12 cellular contexts compared by ENCODE assay signal in genomic region chr15:49270541-49271421, GRCh38.
DNase-seq lines count a peak whose midpoint lies in the region; ATAC-seq and TF ChIP-seq lines count a peak whose summit lies in the region.
"Had no signal": no experiment of that assay in that cellular context is flagged by ENCODE, and none has a peak within 500 bp of the region (broad histone marks: within the 10 kb centered on the region; RNA-seq: fewer than 3 reads in every experiment).

No MANE protein-coding gene starts in this region.

- no peak overlapping the region for H3K4me2 ChIP-seq in mesenchymal stem cell (ENCODE audit: low read length, poor library complexity, severe bottlenecking)
- H3K4me2 ChIP-seq: BLaER1 had no signal

- peaks cover 4% of the 10 kb centered on the region for H3K9me3 ChIP-seq in mesenchymal stem cell (ENCODE audit: control insufficient read depth, low read length)
- H3K9me3 ChIP-seq: BLaER1, sigmoid colon had no signal

- H3K4me3 ChIP-seq in coronary artery (peak overlapping the region; percentile 4), mesenchymal stem cell (ENCODE audit: insufficient read depth in 1 of 2, low read depth in 1 of 2, low read length in 2 of 2) (peak overlapping the region in 1 of 2 experiments; percentile 57)
- H3K4me3 ChIP-seq: BLaER1, sigmoid colon had no signal

- no peak overlapping the region for H2AFZ ChIP-seq in mesenchymal stem cell (ENCODE audit: low read depth, low read length)

- H2BK120ac ChIP-seq in mesenchymal stem cell (ENCODE audit: low read depth, low read length): no peak overlapping the region

- no peak overlapping the region for H2BK15ac ChIP-seq in mesenchymal stem cell (ENCODE audit: low read depth, poor library complexity, severe bottlenecking)

- no peak overlapping the region for H2AK5ac ChIP-seq in mesenchymal stem cell (ENCODE audit: low read length, severe bottlenecking)

- no peak for ATAC-seq in HG02588 (IDR thresholded peaks at IDR 0.05; ENCODE audit: unreplicated experiment)

- H3K27ac ChIP-seq in coronary artery (peak overlapping the region; percentile 59 to 61), mesenchymal stem cell (ENCODE audit: low read length, poor library complexity, severe bottlenecking) (no peak overlapping the region)
- H3K27ac ChIP-seq: BLaER1 had no signal

- no peak overlapping the region for H4K8ac ChIP-seq in mesenchymal stem cell (ENCODE audit: low read length)

- peaks cover 12% of the 10 kb centered on the region for H3K79me1 ChIP-seq in mesenchymal stem cell (replicated peaks; ENCODE audit: low read length, poor library complexity, severe bottlenecking)

- peak overlapping the region; percentile 56 for H3K9ac ChIP-seq in mesenchymal stem cell (ENCODE audit: low read length)
- H3K9ac ChIP-seq: BLaER1 had no signal

- H4K91ac ChIP-seq in mesenchymal stem cell (ENCODE audit: low read length): no peak overlapping the region

- whole genome bisulfite sequencing in mesenchymal stem cell: 91% methylated on average over 2 of the region's 8 CpGs

- no peak overlapping the region for H3K4ac ChIP-seq in mesenchymal stem cell (ENCODE audit: low read depth in 1 of 2, low read length in 2 of 2)

- DNase-seq in AG08396 (ENCODE audit: low spot score) (peak; percentile 28), LHCN-M2 (ENCODE audit: low read depth) (peak; percentile 69), coronary artery (ENCODE audit: low spot score) (peak; percentile 75), mesenchymal stem cell (no peak), NCI-H1417 (lab: John Stamatoyannopoulos, UW) (no peak), medulla oblongata (ENCODE audit: extremely low spot score) (no peak), KBM-7 (no peak)
- DNase-seq: activated CD4-positive, alpha-beta T cell treated with anti-CD3 and anti-CD28 coated beads, Interleukin-2, amount 10 ng/mL, durations not matched to agents 24 days and 14 days; NCI-H82; sigmoid colon had no signal

- no peak overlapping the region for H2BK12ac ChIP-seq in mesenchymal stem cell (ENCODE audit: low read length in 2 of 2)

- H3K23ac ChIP-seq in mesenchymal stem cell (ENCODE audit: low read length in 2 of 2): no peak overlapping the region

- H3K27me3 ChIP-seq in mesenchymal stem cell (ENCODE audit: control insufficient read depth in 1 of 2, insufficient read depth in 1 of 2, low read length in 2 of 2): no peaks in the 10 kb centered on the region
- H3K27me3 ChIP-seq: BLaER1, sigmoid colon had no signal

- H3K36me3 ChIP-seq in mesenchymal stem cell (ENCODE audit: control insufficient read depth in 1 of 2, insufficient read depth in 2 of 2, low read depth in 1 of 2, low read length in 2 of 2): peaks cover 0 to 31% of the 10 kb centered on the region in 2 experiments
- H3K36me3 ChIP-seq: sigmoid colon had no signal

- no peak overlapping the region for H3K18ac ChIP-seq in mesenchymal stem cell (ENCODE audit: low read depth in 1 of 2, low read length in 2 of 2)

- TF ChIP-seq CTCF in coronary artery (IDR thresholded peaks at IDR 0.05): no peak

- in situ Hi-C loops in KBM-7 (cut with MboI; ENCODE audit: low pct_unique_long_range_greater_than_20kb, low sequenced_read_pairs): no loop called here

- H3K14ac ChIP-seq in mesenchymal stem cell (ENCODE audit: low read length in 2 of 2): no peak overlapping the region

- H2BK5ac ChIP-seq in mesenchymal stem cell (ENCODE audit: low read depth, low read length, poor library complexity, severe bottlenecking): no peak overlapping the region

- H3K4me1 ChIP-seq in mesenchymal stem cell (ENCODE audit: control insufficient read depth, insufficient read depth, low read depth, low read length): no peaks in the 10 kb centered on the region
- H3K4me1 ChIP-seq: BLaER1 had no signal

Comparison
In these comparisons a context has a peak if more than half of its experiments do, and no peak if none do; other contexts are left out.
1. DNase-seq: peak in AG08396 (single experiment), LHCN-M2 (single experiment) and coronary artery (single experiment); none in mesenchymal stem cell (single experiment), NCI-H1417 (0 of 3), medulla oblongata (single experiment) and KBM-7 (single experiment).